Comparison of ENCODE assay signal across 20 cellular contexts in genomic region chr12:31790759-31791158, GRCh38.
DNase-seq lines count a peak whose midpoint lies in the region; ATAC-seq and TF ChIP-seq lines count a peak whose summit lies in the region.
"Had no signal": no experiment of that assay in that cellular context is flagged by ENCODE, and none has a peak within 500 bp of the region (broad histone marks: within the 10 kb centered on the region; RNA-seq: fewer than 3 reads in every experiment).

No MANE protein-coding gene starts in this region.

- H2AFZ ChIP-seq in OCI-LY1 (ENCODE audit: low read length) (no peak overlapping the region), H9 (ENCODE audit: low read length) (no peak overlapping the region)
- H2AFZ ChIP-seq: GM23338 had no signal

- peaks cover 28% of the 10 kb centered on the region for H3K4me1 ChIP-seq in OCI-LY1 (ENCODE audit: insufficient read depth, low read length, severe bottlenecking)
- no peaks in the 10 kb centered on the region for H3K4me1 ChIP-seq in H9 (ENCODE audit: insufficient read depth, low read length)
- no peaks in the 10 kb centered on the region for H3K4me1 ChIP-seq in suprapubic skin
- H3K4me1 ChIP-seq: BLaER1 treated with 17β-estradiol and CSF1 and Interleukin-3, amounts not matched to agents 10 nM and 100 nM had no signal

- no peak overlapping the region for H4K8ac ChIP-seq in H9 (replicated peaks; ENCODE audit: insufficient read length, low read depth, low read length)

- no peaks in the 10 kb centered on the region for H3K79me1 ChIP-seq in H9 (ENCODE audit: insufficient read depth, low read depth, low read length, poor library complexity, severe bottlenecking)

- no peak overlapping the region for H3K4me3 ChIP-seq in OCI-LY1 (ENCODE audit: low read depth, low read length, poor library complexity, severe bottlenecking)
- no peak overlapping the region for H3K4me3 ChIP-seq in suprapubic skin
- H3K4me3 ChIP-seq: BLaER1 treated with 17β-estradiol and CSF1 and Interleukin-3, amounts not matched to agents 10 nM and 100 nM; GM23338; MG63 had no signal

- H4K91ac ChIP-seq in H9 (ENCODE audit: insufficient read length, low read depth, low read length): no peak overlapping the region

- no peaks in the 10 kb centered on the region for H3K23me2 ChIP-seq in H9 (ENCODE audit: insufficient read length, low read depth, low read length, poor library complexity, severe bottlenecking)

- no peak overlapping the region for H2BK120ac ChIP-seq in H9 (ENCODE audit: low read depth, low read length, poor library complexity, severe bottlenecking)

- no peak overlapping the region for H2BK20ac ChIP-seq in H9 (ENCODE audit: low read depth, low read length, poor library complexity, severe bottlenecking)

- TF ChIP-seq CTCF in OCI-LY1 (IDR thresholded peaks at IDR 0.05; ENCODE audit: low read length) (no peak), natural killer cell (IDR thresholded peaks at IDR 0.05) (no peak), H9 (conservative IDR thresholded peaks at IDR 0.05) (no peak), suprapubic skin (IDR thresholded peaks at IDR 0.05) (no peak)

- H3K79me2 ChIP-seq in OCI-LY1 (ENCODE audit: insufficient read depth, low read length): no peaks in the 10 kb centered on the region
- no peaks in the 10 kb centered on the region for H3K79me2 ChIP-seq in H9 (ENCODE audit: insufficient read depth, low read length)

- H3K23ac ChIP-seq in H9 (ENCODE audit: insufficient read length, low read depth, low read length): no peak overlapping the region

- H4K20me1 ChIP-seq in OCI-LY1 (ENCODE audit: insufficient read depth, low read length) (no peaks in the 10 kb centered on the region), H9 (ENCODE audit: control insufficient read depth, insufficient read depth, insufficient read length) (no peaks in the 10 kb centered on the region)
- H4K20me1 ChIP-seq: BLaER1 treated with 17β-estradiol and CSF1 and Interleukin-3, amounts not matched to agents 10 nM and 100 nM had no signal

- WGBS in H9 (ENCODE audit: extremely low coverage, insufficient read length, low lambda C conversion rate): no CpG with 5 or more reads among the region's 1 CpG
- 48% methylated on average over 1 of the region's 1 CpG for WGBS in suprapubic skin

- peaks cover 27% of the 10 kb centered on the region for H3K4me1 Mint-ChIP-seq in activated naive CD4-positive, alpha-beta T cell treated with anti-CD3 and anti-CD28 coated beads for 36 hours (ENCODE audit: low read depth)
- peaks cover 32% of the 10 kb centered on the region for H3K4me1 Mint-ChIP-seq in activated naive CD8-positive, alpha-beta T cell treated with anti-CD3 and anti-CD28 coated beads, Interleukin-2, amount 50 U/mL, for 24 hours
- H3K4me1 Mint-ChIP-seq in natural killer cell (peaks cover 30 to 34% of the 10 kb centered on the region in 2 donors), H9 (peaks cover 9 to 10% of the 10 kb centered on the region in 2 experiments)

- no peak for ATAC-seq in activated naive CD8-positive, alpha-beta T cell treated with anti-CD3 and anti-CD28 coated beads, Interleukin-2, amount 50 U/mL, for 24 hours
- peak; percentile 56 to 61 (median 61) for ATAC-seq in natural killer cell
- ATAC-seq: GM23338, HepG2, Panc1 had no signal

- H2AK5ac ChIP-seq in H9 (ENCODE audit: insufficient read length, low read length): no peak overlapping the region

- H3K4me2 ChIP-seq in OCI-LY1 (ENCODE audit: low read length): no peak overlapping the region
- H3K4me2 ChIP-seq in H9 (ENCODE audit: insufficient read depth, insufficient read length, low read length): no peak overlapping the region
- H3K4me2 ChIP-seq: BLaER1 treated with 17β-estradiol and CSF1 and Interleukin-3, amounts not matched to agents 10 nM and 100 nM; GM23338 had no signal

- H3K27me3 Mint-ChIP-seq in activated naive CD4-positive, alpha-beta T cell treated with anti-CD3 and anti-CD28 coated beads for 36 hours (ENCODE audit: low read depth): no peaks in the 10 kb centered on the region
- no peaks in the 10 kb centered on the region for H3K27me3 Mint-ChIP-seq in activated naive CD8-positive, alpha-beta T cell treated with anti-CD3 and anti-CD28 coated beads, Interleukin-2, amount 50 U/mL, for 24 hours
- no peaks in the 10 kb centered on the region for H3K27me3 Mint-ChIP-seq in natural killer cell (ENCODE audit: low read depth in 2 of 2)
- no peaks in the 10 kb centered on the region for H3K27me3 Mint-ChIP-seq in H9 (ENCODE audit: low read depth)

- H2BK5ac ChIP-seq in H9 (ENCODE audit: insufficient read length, low read length): no peak overlapping the region

- H3K14ac ChIP-seq in H9 (ENCODE audit: insufficient read depth, low read length): no peak overlapping the region

- H3K9me3 Mint-ChIP-seq in activated naive CD4-positive, alpha-beta T cell treated with anti-CD3 and anti-CD28 coated beads for 36 hours: peaks cover 1% of the 10 kb centered on the region
- H3K9me3 Mint-ChIP-seq in activated naive CD8-positive, alpha-beta T cell treated with anti-CD3 and anti-CD28 coated beads, Interleukin-2, amount 50 U/mL, for 24 hours: peaks cover 4% of the 10 kb centered on the region
- H3K9me3 Mint-ChIP-seq in natural killer cell: no peaks in the 10 kb centered on the region
- H3K9me3 Mint-ChIP-seq in H9: peaks cover 2 to 3% of the 10 kb centered on the region in 2 experiments; a peak in 1 of 5 replicates

- H3F3A ChIP-seq in OCI-LY1 (ENCODE audit: insufficient read depth, low read length): no peaks in the 10 kb centered on the region

- H3K9me3 ChIP-seq in OCI-LY1 (ENCODE audit: low read length): no peaks in the 10 kb centered on the region; the same call in 1 of the 2 replicates
- no peaks in the 10 kb centered on the region for H3K9me3 ChIP-seq in H9 (ENCODE audit: control insufficient read depth, low read depth, low read length)
- no peaks in the 10 kb centered on the region for H3K9me3 ChIP-seq in suprapubic skin
- H3K9me3 ChIP-seq: MG63 had no signal

- H3K27me3 ChIP-seq in OCI-LY1 (ENCODE audit: insufficient read depth, low read length) (no peaks in the 10 kb centered on the region), H9 (ENCODE audit: insufficient read depth, low read length) (no peaks in the 10 kb centered on the region), suprapubic skin (no peaks in the 10 kb centered on the region)
- H3K27me3 ChIP-seq: BLaER1 treated with 17β-estradiol and CSF1 and Interleukin-3, amounts not matched to agents 10 nM and 100 nM; MG63 had no signal

- H3K18ac ChIP-seq in H9 (ENCODE audit: insufficient read length, low read depth, low read length): no peak overlapping the region

- CTCF ChIA-PET in activated naive CD4-positive, alpha-beta T cell treated with anti-CD3 and anti-CD28 coated beads for 36 hours (lab: Charles Lee): interaction anchor here (0.6 to 1.1 kb wide), 4 partner anchors 92 to 235 kb away, joined by 3 to 4 read pairs (median 3); no protein-coding TSS in a partner anchor

- H3K9me2 ChIP-seq in OCI-LY1 (ENCODE audit: low read depth, low read length): no peaks in the 10 kb centered on the region

- H3T11ph ChIP-seq in H9 (ENCODE audit: low read length): no peak overlapping the region

- H3K27ac ChIP-seq in OCI-LY1 (ENCODE audit: low read depth, low read length, poor library complexity, severe bottlenecking) (peak overlapping the region; percentile 71), H9 (ENCODE audit: insufficient read length, low read depth, low read length) (no peak overlapping the region), suprapubic skin (no peak overlapping the region)
- H3K27ac ChIP-seq: BLaER1 treated with 17β-estradiol and CSF1 and Interleukin-3, amounts not matched to agents 10 nM and 100 nM had no signal

- H2BK12ac ChIP-seq in H9 (ENCODE audit: insufficient read length, low read depth, low read length): no peak overlapping the region

- no peak overlapping the region for H3K4me3 Mint-ChIP-seq in activated naive CD4-positive, alpha-beta T cell treated with anti-CD3 and anti-CD28 coated beads for 36 hours
- H3K4me3 Mint-ChIP-seq in activated naive CD8-positive, alpha-beta T cell treated with anti-CD3 and anti-CD28 coated beads, Interleukin-2, amount 50 U/mL, for 24 hours: no peak overlapping the region
- H3K4me3 Mint-ChIP-seq in natural killer cell (peak overlapping the region; percentile 81), H9 (no peak overlapping the region)
- H3K4me3 Mint-ChIP-seq: GM23338 had no signal

- H3K27ac Mint-ChIP-seq in activated naive CD4-positive, alpha-beta T cell treated with anti-CD3 and anti-CD28 coated beads for 36 hours: peak overlapping the region; percentile 18
- peak overlapping the region; percentile 16 for H3K27ac Mint-ChIP-seq in activated naive CD8-positive, alpha-beta T cell treated with anti-CD3 and anti-CD28 coated beads, Interleukin-2, amount 50 U/mL, for 24 hours
- H3K27ac Mint-ChIP-seq in natural killer cell: peak overlapping the region; percentile 85 to 86
- H3K27ac Mint-ChIP-seq in H9: no peak overlapping the region
- H3K27ac Mint-ChIP-seq: GM23338 had no signal

- intact Hi-C loops in activated naive CD4-positive, alpha-beta T cell treated with anti-CD3 and anti-CD28 coated beads for 36 hours (cut with micrococcal nuclease): loop anchor here (10.0 kb wide), 1 partner anchor 514 kb away; no protein-coding TSS in a partner anchor
- intact Hi-C loops in natural killer cell (cut with micrococcal nuclease): loop anchor here (1.0 to 2.0 kb wide), 3 partner anchors 62 to 168 kb away; partner anchors contain the start of gene RESF1

- TF ChIP-seq POLR2A in suprapubic skin (IDR thresholded peaks at IDR 0.05): no peak

- H3K9ac ChIP-seq in OCI-LY1 (ENCODE audit: low read length) (peak overlapping the region; percentile 21; the same call in 1 of the 2 replicates), H9 (ENCODE audit: extremely low read depth, insufficient read length, low read length) (no peak overlapping the region)
- H3K9ac ChIP-seq: BLaER1 treated with 17β-estradiol and CSF1 and Interleukin-3, amounts not matched to agents 10 nM and 100 nM had no signal

- H3K56ac ChIP-seq in H9 (ENCODE audit: insufficient read length, low read depth, low read length): no peak overlapping the region

- TF ChIP-seq EP300 in suprapubic skin (IDR thresholded peaks at IDR 0.05): no peak

- H2BK15ac ChIP-seq in H9 (ENCODE audit: low read depth, low read length): no peak overlapping the region

- H4K5ac ChIP-seq in H9 (ENCODE audit: insufficient read length, low read depth, low read length): no peak overlapping the region

- no peak overlapping the region for H3K4ac ChIP-seq in H9 (ENCODE audit: low read depth, low read length)

- H3K36me3 ChIP-seq in OCI-LY1 (ENCODE audit: insufficient read depth, low read length) (no peaks in the 10 kb centered on the region), suprapubic skin (no peaks in the 10 kb centered on the region)
- H3K36me3 ChIP-seq: BLaER1 treated with 17β-estradiol and CSF1 and Interleukin-3, amounts not matched to agents 10 nM and 100 nM; MG63 had no signal

- H3K36me3 Mint-ChIP-seq in activated naive CD4-positive, alpha-beta T cell treated with anti-CD3 and anti-CD28 coated beads for 36 hours (ENCODE audit: low read depth): peaks cover 1% of the 10 kb centered on the region
- no peaks in the 10 kb centered on the region for H3K36me3 Mint-ChIP-seq in activated naive CD8-positive, alpha-beta T cell treated with anti-CD3 and anti-CD28 coated beads, Interleukin-2, amount 50 U/mL, for 24 hours (ENCODE audit: low read depth)
- H3K36me3 Mint-ChIP-seq in natural killer cell: no peaks in the 10 kb centered on the region
- peaks cover 0 to 5% (median 0%) of the 10 kb centered on the region in 3 experiments; a peak in 2 of 7 replicates for H3K36me3 Mint-ChIP-seq in H9 (ENCODE audit: insufficient read depth in 1 of 3, low read depth in 3 of 3)

- no peak for DNase-seq in activated naive CD4-positive, alpha-beta T cell treated with anti-CD3 and anti-CD28 coated beads for 36 hours
- DNase-seq in activated naive CD4-positive, alpha-beta T cell treated with Interleukin-2 at 50 U/mL for 16 hours: no peak
- DNase-seq in activated naive CD8-positive, alpha-beta T cell treated with anti-CD3 and anti-CD28 coated beads, Interleukin-2, amount 50 U/mL, for 24 hours: no peak
- DNase-seq in natural killer cell: no peak
- DNase-seq in NCI-H774 (lab: John Stamatoyannopoulos, UW): no peak
- DNase-seq in H9: no peak
- no peak for DNase-seq in suprapubic skin (ENCODE audit: low spot score in 2 of 2)
- DNase-seq: COR-L47, DMS153, MG63, NCI-H1092, NCI-H146, NCI-H2081, NCI-H510A, NCI-H82 had no signal

Comparison
In these comparisons a context has a peak if more than half of its experiments do, and no peak if none do; other contexts are left out.
1. H3K27ac Mint-ChIP-seq: peak in activated naive CD4-positive, alpha-beta T cell treated with anti-CD3 and anti-CD28 coated beads for 36 hours (single experiment), activated naive CD8-positive, alpha-beta T cell treated with anti-CD3 and anti-CD28 coated beads, Interleukin-2, amount 50 U/mL, for 24 hours (single experiment) and natural killer cell (2 of 2); none in H9 (0 of 3).